Comparison of ENCODE assay signal across 8 cellular contexts in genomic region chr3:187016639-187017345, GRCh38.
DNase-seq lines count a peak whose midpoint lies in the region; ATAC-seq and TF ChIP-seq lines count a peak whose summit lies in the region.

No MANE protein-coding gene starts in this region.

- peak overlapping the region; percentile 48 to 85 (median 82) for H3K27ac Mint-ChIP-seq in CD4-positive, alpha-beta memory T cell

- CTCF ChIA-PET in CD4-positive, alpha-beta memory T cell (lab: Charles Lee; ENCODE audit: partially characterized antibody), result interaction anchor here (0.7 kb wide), 1 partner anchor 12 kb away, joined by 3 read pairs; no protein-coding TSS in a partner anchor

- H3K4me2 ChIP-seq in OCI-LY3 (ENCODE audit: low read length), result peak overlapping the region; percentile 70
- no peak overlapping the region for H3K4me2 ChIP-seq in hepatocyte

- H3K9ac ChIP-seq in OCI-LY3 (ENCODE audit: low read length), result peak overlapping the region; percentile 70

- peaks cover 47 to 89% (median 69%) of the 10 kb centered on the region in 4 donors for H3K4me1 Mint-ChIP-seq in CD4-positive, alpha-beta memory T cell

- 77% methylated on average over 4 of the region's 4 CpGs for WGBS in hepatocyte (ENCODE audit: low lambda C conversion rate, missing lambda C conversion rate)

- no peaks in the 10 kb centered on the region for H3K9me2 ChIP-seq in hepatocyte (replicated peaks; ENCODE audit: insufficient read depth)

- H2AFZ ChIP-seq in OCI-LY3 (ENCODE audit: low read depth, low read length) (no peak overlapping the region), hepatocyte (no peak overlapping the region)

- H3K4me1 ChIP-seq in CD4-positive, alpha-beta memory T cell (ENCODE audit: insufficient read depth, low read length), result peaks cover 86% of the 10 kb centered on the region
- H3K4me1 ChIP-seq in OCI-LY3 (ENCODE audit: low read length) (peaks cover 92% of the 10 kb centered on the region), hepatocyte (ENCODE audit: insufficient read depth) (no peaks in the 10 kb centered on the region)

- H4K20me1 ChIP-seq in OCI-LY3 (ENCODE audit: insufficient read depth, low read length) (no peaks in the 10 kb centered on the region), hepatocyte (ENCODE audit: insufficient read depth, poor library complexity, severe bottlenecking) (no peaks in the 10 kb centered on the region)

- peak; percentile 24 for ATAC-seq in GM21619 (IDR thresholded peaks at IDR 0.05; ENCODE audit: unreplicated experiment)

- DNase-seq in CD4-positive, alpha-beta memory T cell, result no peak
- DNase-seq in hepatocyte (ENCODE audit: low spot score), result peak; percentile 50
- no peak for DNase-seq in stimulated activated CD4-positive, alpha-beta T cell treated with anti-CD3 and anti-CD28 coated beads, Interleukin-4, amount 100 ng/mL, for 4 hours
- DNase-seq in activated gamma-delta T cell treated with Interleukin-2 at 50 U/mL for 16 hours, result no peak
- DNase-seq in putamen (ENCODE audit: low spot score), result no peak
- DNase-seq in GDM1 (lab: John Stamatoyannopoulos, UW), result no peak

- TF ChIP-seq CTCF in OCI-LY3 (IDR thresholded peaks at IDR 0.05; ENCODE audit: low read depth, low read length) (no peak), hepatocyte (IDR thresholded peaks at IDR 0.05; ENCODE audit: poor library complexity) (no peak)

- H3K36me3 ChIP-seq in CD4-positive, alpha-beta memory T cell (ENCODE audit: insufficient read depth, low read length), result peaks cover 14% of the 10 kb centered on the region
- peaks cover 28% of the 10 kb centered on the region for H3K36me3 ChIP-seq in OCI-LY3 (replicated peaks; ENCODE audit: low read depth, low read length)
- no peaks in the 10 kb centered on the region for H3K36me3 ChIP-seq in hepatocyte (replicated peaks; ENCODE audit: insufficient read depth, low read depth)

- peak overlapping the region; percentile 25 for H3K27ac ChIP-seq in CD4-positive, alpha-beta memory T cell (ENCODE audit: low read depth, low read length)
- H3K27ac ChIP-seq in OCI-LY3 (ENCODE audit: low read length) (peak overlapping the region; percentile 95), hepatocyte (peak overlapping the region; percentile 25)

- intact Hi-C loops in CD4-positive, alpha-beta memory T cell (cut with micrococcal nuclease), result no loop called here

- peaks cover 28 to 39% of the 10 kb centered on the region in 2 donors for H3K36me3 Mint-ChIP-seq in CD4-positive, alpha-beta memory T cell

- H3K79me2 ChIP-seq in OCI-LY3 (ENCODE audit: low read length), result peaks cover 73% of the 10 kb centered on the region
- H3K79me2 ChIP-seq in hepatocyte, result no peaks in the 10 kb centered on the region

- POLR2A ChIA-PET in CD4-positive, alpha-beta memory T cell (lab: Charles Lee; ENCODE audit: partially characterized antibody), result interaction anchor here (1.7 to 1.8 kb wide), 3 partner anchors 9 to 123 kb away, joined by 4 to 12 read pairs (median 5); partner anchors contain the start of gene RPL39L

- H3K9me3 Mint-ChIP-seq in CD4-positive, alpha-beta memory T cell, result no peaks in the 10 kb centered on the region

- no peak overlapping the region for H3K4me3 ChIP-seq in CD4-positive, alpha-beta memory T cell (ENCODE audit: low read length in 2 of 2)
- H3K4me3 ChIP-seq in OCI-LY3 (ENCODE audit: low read length) (0 out of 2 replicates have a peak overlapping the region, but pooled peaks have one; percentile 43), hepatocyte (no peak overlapping the region)

- H3K9me3 ChIP-seq in CD4-positive, alpha-beta memory T cell (ENCODE audit: control insufficient read depth in 1 of 2, low read length in 2 of 2), result no peaks in the 10 kb centered on the region
- H3K9me3 ChIP-seq in OCI-LY3 (ENCODE audit: insufficient read depth, low read length) (no peaks in the 10 kb centered on the region), hepatocyte (ENCODE audit: low read depth) (no peaks in the 10 kb centered on the region)

- no peaks in the 10 kb centered on the region for H3K27me3 ChIP-seq in CD4-positive, alpha-beta memory T cell (ENCODE audit: insufficient read depth, low read length)
- H3K27me3 ChIP-seq in OCI-LY3 (ENCODE audit: low read depth, low read length), result no peaks in the 10 kb centered on the region
- no peaks in the 10 kb centered on the region for H3K27me3 ChIP-seq in hepatocyte

- peak overlapping the region in 2 of 8 donors; percentile 22 to 41 for H3K4me3 Mint-ChIP-seq in CD4-positive, alpha-beta memory T cell

- no peaks in the 10 kb centered on the region for H3K27me3 Mint-ChIP-seq in CD4-positive, alpha-beta memory T cell

Comparison
In these comparisons a context has a peak if more than half of its experiments do, and no peak if none do; other contexts are left out.
1. H3K27ac ChIP-seq: peak in every context shown above with its lines; median percentile 95 in OCI-LY3; 25 in CD4-positive, alpha-beta memory T cell; 25 in hepatocyte.